Comparison of ENCODE assay signal across 8 cellular contexts in the genomic region with DNA sequence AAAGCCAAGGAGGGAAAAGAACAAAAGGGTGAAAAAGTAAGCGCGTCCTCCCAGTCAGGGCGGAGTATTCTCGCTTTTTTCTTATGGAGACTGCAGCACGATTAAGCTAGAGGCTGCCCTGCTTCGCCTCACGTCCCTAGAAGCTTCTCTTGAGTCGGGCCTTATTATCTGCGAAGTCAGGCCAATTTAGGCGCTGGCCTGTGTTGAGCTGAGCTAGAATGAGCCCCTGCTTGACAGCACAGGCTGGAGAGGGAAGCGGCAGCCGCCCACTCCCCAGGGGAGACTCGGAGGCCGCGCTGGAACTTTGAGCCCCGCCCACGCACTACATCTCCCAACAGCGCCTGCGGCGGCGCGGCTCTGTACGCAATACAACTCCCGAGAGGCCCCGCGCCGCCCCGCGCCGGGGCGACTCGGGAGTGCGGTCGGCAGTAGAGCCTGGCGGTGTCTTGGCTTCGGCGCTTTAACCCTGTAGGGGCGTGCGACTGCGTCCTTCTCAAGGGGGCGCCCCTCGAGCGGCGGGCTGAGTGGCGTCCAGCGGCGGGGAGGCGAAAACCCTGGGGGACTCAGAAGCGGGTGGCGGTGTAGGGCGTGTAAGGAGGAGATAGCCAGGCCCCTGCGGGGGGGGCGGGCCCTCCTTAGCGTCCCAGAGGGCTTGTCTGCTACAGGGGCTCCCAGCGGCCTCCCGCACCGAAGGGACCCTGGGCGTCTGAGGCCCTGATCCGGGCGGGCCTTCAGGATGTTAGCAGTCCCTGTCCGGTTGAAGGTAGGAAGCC. TPM values are rescaled to one million over a fixed set of nuclear protein-coding genes. Genes with fewer than 3 reads are reported as not detected.
A peak's percentile ranks its signal among the peaks of the same experiment; 100 is the strongest.
DNase-seq lines count a peak whose midpoint lies in the region; ATAC-seq lines count a peak whose summit lies in the region.

No MANE protein-coding gene starts in this region.

- DNase-seq in DMS53 treated with DMSO at 0.1 percent for 48 hours (lab: John Stamatoyannopoulos, UW; ENCODE audit: unreplicated experiment) (peak; percentile 78), OCI-M2 (lab: John Stamatoyannopoulos, UW; ENCODE audit: unreplicated experiment) (peak; percentile 59), myocyte (ENCODE audit: low read depth) (peak; percentile 94)
- DNase-seq in activated T-cell treated with anti-CD3 and anti-CD28 coated beads, Interleukin-2, amount 50 U/mL, for 4 hours: peak; percentile 82
- peak; percentile 77 to 86 for DNase-seq in stimulated activated CD8-positive, alpha-beta memory T cell treated with anti-CD3 and anti-CD28 coated beads, Interleukin-7, amount 100 ng/mL, for 4 hours (ENCODE audit: low read depth in 2 of 2)

- ATAC-seq in GM21576 (IDR thresholded peaks at IDR 0.05; ENCODE audit: unreplicated experiment): peak; percentile 61
- ATAC-seq in activated T-cell treated with anti-CD3 and anti-CD28 coated beads, Interleukin-2, amount 50 U/mL, for 4 hours: peak; percentile 82 to 83
- ATAC-seq in esophagus mucosa: peak; percentile 79

- peaks cover 8 to 24% (median 19%) of the 10 kb centered on the region in 3 donors for H3K4me1 Mint-ChIP-seq in IgD-negative memory B cell
- peaks cover 29% of the 10 kb centered on the region for H3K4me1 Mint-ChIP-seq in activated T-cell treated with anti-CD3 and anti-CD28 coated beads, Interleukin-2, amount 50 U/mL, for 4 hours (ENCODE audit: low read depth)

- no peaks in the 10 kb centered on the region for H3K27me3 Mint-ChIP-seq in IgD-negative memory B cell
- H3K27me3 Mint-ChIP-seq in activated T-cell treated with anti-CD3 and anti-CD28 coated beads, Interleukin-2, amount 50 U/mL, for 4 hours (ENCODE audit: low read depth): no peaks in the 10 kb centered on the region

- peak overlapping the region; percentile 86 to 98 (median 92) for H3K27ac Mint-ChIP-seq in IgD-negative memory B cell

- peaks cover 6% of the 10 kb centered on the region for H3K36me3 Mint-ChIP-seq in IgD-negative memory B cell
- H3K36me3 Mint-ChIP-seq in activated T-cell treated with anti-CD3 and anti-CD28 coated beads, Interleukin-2, amount 50 U/mL, for 4 hours (ENCODE audit: insufficient read depth): peaks cover 9% of the 10 kb centered on the region

- H3K4me3 Mint-ChIP-seq in IgD-negative memory B cell: peak overlapping the region; percentile 94 to 100 (median 98)
- H3K4me3 Mint-ChIP-seq in activated T-cell treated with anti-CD3 and anti-CD28 coated beads, Interleukin-2, amount 50 U/mL, for 4 hours: peak overlapping the region; percentile 92

- no peaks in the 10 kb centered on the region for H3K9me3 Mint-ChIP-seq in IgD-negative memory B cell
- no peaks in the 10 kb centered on the region for H3K9me3 Mint-ChIP-seq in activated T-cell treated with anti-CD3 and anti-CD28 coated beads, Interleukin-2, amount 50 U/mL, for 4 hours

RNA-seq across cellular contexts. Expression of a gene that starts 0.9 kb away (rescaled TPM):
- 2.5 TPM for polyA plus RNA-seq in IgD-negative memory B cell
- total RNA-seq in activated T-cell treated with anti-CD3 and anti-CD28 coated beads, Interleukin-2, amount 50 U/mL, for 4 hours: 1 to 10 TPM; 3.1 to 4.7 (median 4.3) TPM
- total RNA-seq in esophagus mucosa (23.7 TPM), myocyte (17.3 and 18.8 TPM in 2 replicates)
- polyA plus RNA-seq in myocyte (2012): 7.6 TPM

RNA-seq across cellular contexts. Expression of a gene that starts 24.7 kb away (rescaled TPM):
- 164 TPM for polyA plus RNA-seq in IgD-negative memory B cell
- 100 to 1,000 TPM; 253 to 269 (median 254) TPM for total RNA-seq in activated T-cell treated with anti-CD3 and anti-CD28 coated beads, Interleukin-2, amount 50 U/mL, for 4 hours
- 96.2 TPM for total RNA-seq in esophagus mucosa
- 85.9 and 91.8 TPM in 2 replicates for total RNA-seq in myocyte
- polyA plus RNA-seq in myocyte (2012): 71.9 TPM

RNA-seq across cellular contexts. Expression of a gene that starts 55.8 kb away (rescaled TPM):
- polyA plus RNA-seq in IgD-negative memory B cell: 0.69 TPM
- total RNA-seq in activated T-cell treated with anti-CD3 and anti-CD28 coated beads, Interleukin-2, amount 50 U/mL, for 4 hours: 1 to 10 TPM; 1.6 to 2.6 (median 2.1) TPM
- total RNA-seq in esophagus mucosa (25.6 TPM), myocyte (6.8 and 9.8 TPM in 2 replicates)
- 3.3 TPM for polyA plus RNA-seq in myocyte (2012)

Comparison
In these comparisons a context has a peak if more than half of its experiments do, and no peak if none do; other contexts are left out.
1. Peak in every context shown above with its lines: DNase-seq and ATAC-seq.